In the genomic region with DNA sequence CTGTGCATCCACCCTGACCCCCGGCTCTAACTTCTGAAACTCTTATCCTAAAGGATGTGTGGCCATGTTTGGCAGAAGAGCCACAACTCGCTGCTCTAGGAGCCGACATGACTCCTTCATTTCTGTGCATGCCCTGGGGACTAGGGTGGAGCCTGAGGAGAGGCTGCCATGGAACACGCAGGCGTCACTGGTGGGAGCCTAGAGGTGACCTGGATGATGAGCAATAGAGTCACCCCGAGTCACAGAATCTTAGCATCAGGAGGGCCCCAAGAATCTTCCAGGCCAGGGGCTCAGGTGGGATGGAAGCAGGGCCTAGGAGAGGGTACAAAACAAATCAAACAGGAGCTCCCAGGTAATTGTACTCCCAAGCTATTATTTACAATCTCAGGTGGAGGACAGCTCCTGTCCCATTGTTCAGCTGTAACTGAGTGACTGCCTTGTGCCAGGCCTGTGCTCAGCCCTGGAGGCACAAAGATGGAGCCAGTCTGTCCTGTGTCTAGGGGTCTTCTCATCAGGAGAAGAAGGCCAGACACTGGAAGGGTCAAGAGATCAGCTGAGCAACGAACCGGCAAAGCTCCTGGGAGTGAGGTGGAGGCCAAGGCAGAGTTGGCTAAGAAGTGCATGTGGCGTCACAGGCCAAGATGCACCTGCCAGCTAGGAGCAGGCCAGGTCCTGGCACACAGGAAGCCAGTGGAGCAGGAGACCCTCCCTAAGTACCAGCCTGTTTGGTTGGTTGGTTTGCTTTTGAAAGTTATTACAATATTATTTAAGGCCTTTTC, we compare ENCODE assay signal across 1 cellular context.
TF ChIP-seq lines count a peak whose summit lies in the region.

No MANE protein-coding gene starts in this region.

TF ChIP-seq in liver, 16 proteins besides CTCF, POLR2A, EP300 and RAD21 (continued from another document):
- TF ChIP-seq REST (IDR thresholded peaks at IDR 0.05) (no peak), GABPA (IDR thresholded peaks at IDR 0.05 in 1 of 2, conservative IDR thresholded peaks at IDR 0.05 in 1 of 2) (no peak), TAF1 (conservative IDR thresholded peaks at IDR 0.05) (no peak)
- TF ChIP-seq, protein P1, sequence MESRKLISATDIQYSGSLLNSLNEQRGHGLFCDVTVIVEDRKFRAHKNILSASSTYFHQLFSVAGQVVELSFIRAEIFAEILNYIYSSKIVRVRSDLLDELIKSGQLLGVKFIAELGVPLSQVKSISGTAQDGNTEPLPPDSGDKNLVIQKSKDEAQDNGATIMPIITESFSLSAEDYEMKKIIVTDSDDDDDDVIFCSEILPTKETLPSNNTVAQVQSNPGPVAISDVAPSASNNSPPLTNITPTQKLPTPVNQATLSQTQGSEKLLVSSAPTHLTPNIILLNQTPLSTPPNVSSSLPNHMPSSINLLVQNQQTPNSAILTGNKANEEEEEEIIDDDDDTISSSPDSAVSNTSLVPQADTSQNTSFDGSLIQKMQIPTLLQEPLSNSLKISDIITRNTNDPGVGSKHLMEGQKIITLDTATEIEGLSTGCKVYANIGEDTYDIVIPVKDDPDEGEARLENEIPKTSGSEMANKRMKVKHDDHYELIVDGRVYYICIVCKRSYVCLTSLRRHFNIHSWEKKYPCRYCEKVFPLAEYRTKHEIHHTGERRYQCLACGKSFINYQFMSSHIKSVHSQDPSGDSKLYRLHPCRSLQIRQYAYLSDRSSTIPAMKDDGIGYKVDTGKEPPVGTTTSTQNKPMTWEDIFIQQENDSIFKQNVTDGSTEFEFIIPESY (IDR thresholded peaks at IDR 0.05): no peak
- TF ChIP-seq, protein P2, sequence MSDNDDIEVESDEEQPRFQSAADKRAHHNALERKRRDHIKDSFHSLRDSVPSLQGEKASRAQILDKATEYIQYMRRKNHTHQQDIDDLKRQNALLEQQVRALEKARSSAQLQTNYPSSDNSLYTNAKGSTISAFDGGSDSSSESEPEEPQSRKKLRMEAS (IDR thresholded peaks at IDR 0.05): no peak
